Comparison of ENCODE assay signal across 8 cellular contexts in genomic region chr1:47231314-47232186, GRCh38. TPM values are rescaled to one million over a fixed set of nuclear protein-coding genes. Genes with fewer than 3 reads are reported as not detected.
DNase-seq lines count a peak whose midpoint lies in the region; FAIRE-seq and TF ChIP-seq lines count a peak whose summit lies in the region.

No MANE protein-coding gene starts in this region.

- H3K27ac ChIP-seq in brain microvascular endothelial cell (no peak overlapping the region), kidney (ENCODE audit: low read depth in 2 of 2, low read length in 2 of 2) (peak overlapping the region; percentile 82 to 89), RWPE1 (no peak overlapping the region)

- no peak overlapping the region for H3K4me3 ChIP-seq in brain microvascular endothelial cell (ENCODE audit: low read depth, low read length)
- H3K4me3 ChIP-seq in kidney (ENCODE audit: low read length in 2 of 2): peak overlapping the region; percentile 55 to 68

- POLR2A ChIA-PET in RWPE1 (lab: Yijun Ruan, JAX; ENCODE audit: low non-redundant PET): no interaction called here

- peak; percentile 50 for DNase-seq in EH (ENCODE audit: low read depth)
- peak; percentile 65 for DNase-seq in NCI-H526 treated with DMSO at 0.1 percent for 48 hours (lab: John Stamatoyannopoulos, UW)
- peak; percentile 14 for DNase-seq in brain microvascular endothelial cell
- no peak for DNase-seq in kidney
- DNase-seq in stimulated activated CD8-positive, alpha-beta memory T cell treated with anti-CD3 and anti-CD28 coated beads, Interleukin-4, amount 100 ng/mL, for 48 hours: peak; percentile 48
- no peak for DNase-seq in RWPE1 (ENCODE audit: low spot score)
- no peak for DNase-seq in H4 (ENCODE audit: low spot score)
- DNase-seq in NCI-H1436 (lab: John Stamatoyannopoulos, UW): no peak

- H3K27me3 ChIP-seq in brain microvascular endothelial cell (replicated peaks): peaks cover 75% of the 10 kb centered on the region

- H3K9ac ChIP-seq in kidney (ENCODE audit: low read length in 2 of 2): peak overlapping the region; percentile 2 to 81

- CTCF ChIA-PET in RWPE1 (lab: Yijun Ruan, JAX): no interaction called here

- H3K9me3 ChIP-seq in kidney (ENCODE audit: control insufficient read depth in 1 of 2, low read length in 2 of 2): peaks cover 0 to 4% of the 10 kb centered on the region in 2 donors

- intact Hi-C loops in kidney (cut with DNase I): no loop called here

- FAIRE-seq in kidney (lab: Jason Lieb, UNC): no peak

- H3K4me1 ChIP-seq in kidney (ENCODE audit: control insufficient read depth in 1 of 2, insufficient read depth in 1 of 2, low read depth in 1 of 2, low read length in 2 of 2): peaks cover 0 to 10% of the 10 kb centered on the region in 2 donors

- H3K36me3 ChIP-seq in brain microvascular endothelial cell (replicated peaks): no peaks in the 10 kb centered on the region
- H3K36me3 ChIP-seq in kidney (ENCODE audit: control insufficient read depth in 1 of 2, insufficient read depth in 2 of 2, low read length in 2 of 2): no peaks in the 10 kb centered on the region

- TF ChIP-seq CTCF in brain microvascular endothelial cell (IDR thresholded peaks at IDR 0.05; ENCODE audit: low read depth, low read length, missing control alignments) (no peak), kidney (IDR thresholded peaks at IDR 0.05; ENCODE audit: borderline replicate concordance, extremely low read depth, insufficient read depth) (no peak), RWPE1 (conservative IDR thresholded peaks at IDR 0.05; ENCODE audit: low read depth) (no peak)

- in situ Hi-C loops in brain microvascular endothelial cell (cut with HindIII; ENCODE audit: low pct_ligation_motif_present, low sequenced_read_pairs): no loop called here

RNA-seq across cellular contexts. Expression of gene TAL1, which starts 0.5 kb away (rescaled TPM):
- 6.5 TPM for total RNA-seq in kidney
- 3.1 TPM for polyA plus RNA-seq in kidney (ENCODE audit: insufficient read depth, low read depth, low replicate concordance)
- total RNA-seq in H4 (2014; rRNA removed; shearing (Covaris generic)): 0.10 and 0.27 TPM in 2 replicates

RNA-seq across cellular contexts. Expression of gene PDZK1IP1, which starts 41.7 kb away (rescaled TPM):
- total RNA-seq in kidney: 245 TPM
- 2,553 TPM for polyA plus RNA-seq in kidney (ENCODE audit: insufficient read depth, low read depth, low replicate concordance)
- not detected in 2 replicates for total RNA-seq in H4 (2014; rRNA removed; shearing (Covaris generic))

Comparison
In these comparisons a context has a peak if more than half of its experiments do, and no peak if none do; other contexts are left out.
1. DNase-seq: peak in EH (single experiment), NCI-H526 treated with DMSO at 0.1 percent for 48 hours (single experiment), brain microvascular endothelial cell (single experiment) and stimulated activated CD8-positive, alpha-beta memory T cell treated with anti-CD3 and anti-CD28 coated beads, Interleukin-4, amount 100 ng/mL, for 48 hours (single experiment); none in kidney (single experiment), RWPE1 (single experiment), H4 (single experiment) and NCI-H1436 (single experiment).
2. H3K27ac ChIP-seq: peak in kidney (2 of 2); none in brain microvascular endothelial cell (single experiment) and RWPE1 (single experiment).
3. RNA of gene PDZK1IP1, which starts 41.7 kb away (total RNA-seq): 245 TPM in kidney (single experiment); not detected in H4; every median in the first group is over 100 times any median in the second.